In the genomic region with DNA sequence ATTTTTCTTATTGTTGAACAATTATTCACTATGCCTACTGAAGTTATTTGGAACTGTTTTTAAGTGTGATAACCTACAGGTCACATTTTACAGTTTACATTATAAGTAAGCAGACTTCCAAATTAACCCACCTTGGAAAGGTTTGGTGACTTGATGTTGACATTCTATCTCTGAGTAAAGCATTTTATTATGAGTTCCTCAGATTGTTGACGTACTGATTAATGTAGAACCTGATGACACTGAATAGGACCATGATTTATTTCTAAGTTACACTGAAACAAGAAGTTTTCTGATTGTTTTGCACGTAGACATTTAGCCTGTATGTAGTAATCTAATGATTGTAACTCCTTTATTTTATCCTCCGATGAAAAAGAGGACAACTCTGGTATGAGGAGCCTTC, we compare ENCODE assay signal across 21 cellular contexts. TPM values are rescaled to one million over a fixed set of nuclear protein-coding genes. Genes with fewer than 3 reads are reported as not detected.
DNase-seq lines count a peak whose midpoint lies in the region; ATAC-seq, FAIRE-seq and TF ChIP-seq lines count a peak whose summit lies in the region.
"Had no signal": no experiment of that assay in that cellular context is flagged by ENCODE, and none has a peak within 500 bp of the region (broad histone marks: within the 10 kb centered on the region; RNA-seq: fewer than 3 reads in every experiment).

No MANE protein-coding gene starts in this region.

- H3K36me3 ChIP-seq in A673 (ENCODE audit: insufficient read depth, low read length, poor library complexity, severe bottlenecking), result no peaks in the 10 kb centered on the region
- H3K36me3 ChIP-seq in GM23248 (ENCODE audit: low read depth), result no peaks in the 10 kb centered on the region
- H3K36me3 ChIP-seq in PC-3 (ENCODE audit: low read depth, low read length), result no peaks in the 10 kb centered on the region
- H3K36me3 ChIP-seq: BLaER1, SJSA1 had no signal

- 81 to 89% methylated on average over 3 of the region's 3 CpGs for WGBS in GM23248 (ENCODE audit: low coverage in 1 of 2, low lambda C conversion rate in 2 of 2, missing lambda C conversion rate in 2 of 2), 2 experiments

- H3K4me2 ChIP-seq in GM23248 (ENCODE audit: unreplicated experiment) (no peak overlapping the region), PC-3 (ENCODE audit: low read length) (peak overlapping the region; percentile 30)
- H3K4me2 ChIP-seq: BLaER1 had no signal

- CTCF ChIA-PET in A673 (lab: Charles Lee) (no interaction called here), PC-3 (lab: Charles Lee) (interaction anchor here (1.0 to 1.4 kb wide), 2 partner anchors 17 to 39 kb away, joined by 3 to 9 read pairs; a partner anchor contains a TSS)

- H3K4me1 ChIP-seq in A673 (ENCODE audit: insufficient read depth, low read length, poor library complexity, severe bottlenecking) (peaks cover 15% of the 10 kb centered on the region), GM23248 (ENCODE audit: insufficient read depth) (peaks cover 20% of the 10 kb centered on the region), PC-3 (ENCODE audit: insufficient read depth, low read length) (peaks cover 34% of the 10 kb centered on the region)

- H2AFZ ChIP-seq in GM23248 (0 out of 2 replicates have a peak overlapping the region, but pooled peaks have one; percentile 13), PC-3 (ENCODE audit: low read length) (no peak overlapping the region)

- H3K27me3 ChIP-seq in A673 (replicated peaks; ENCODE audit: insufficient read depth, low read depth, low read length, poor library complexity), result no peaks in the 10 kb centered on the region
- H3K27me3 ChIP-seq in GM23248 (replicated peaks; ENCODE audit: insufficient read depth), result no peaks in the 10 kb centered on the region
- no peaks in the 10 kb centered on the region for H3K27me3 ChIP-seq in PC-3 (ENCODE audit: low read length)
- H3K27me3 ChIP-seq: BLaER1, SJSA1 had no signal

- POLR2A ChIA-PET in A673 (lab: Charles Lee; ENCODE audit: low non-redundant PET), result no interaction called here
- POLR2A ChIA-PET in PC-3 (lab: Charles Lee; ENCODE audit: unreplicated experiment), result interaction anchor here (0.6 to 0.7 kb wide), 2 partner anchors 10 to 45 kb away, joined by 3 read pairs; no protein-coding TSS in a partner anchor

- TF ChIP-seq CTCF in A673 (conservative IDR thresholded peaks at IDR 0.05; ENCODE audit: low read depth, low read length) (no peak), PC-3 (conservative IDR thresholded peaks at IDR 0.05; ENCODE audit: low read depth, low read length) (no peak)

- peak; percentile 56 for ATAC-seq in PC-3
- ATAC-seq: Right ventricle myocardium inferior had no signal

- H3K9me2 ChIP-seq in GM23248 (ENCODE audit: insufficient read depth) (no peaks in the 10 kb centered on the region), PC-3 (replicated peaks; ENCODE audit: low read length) (no peaks in the 10 kb centered on the region)

- intact Hi-C loops in A673 (cut with micrococcal nuclease; ENCODE audit: unreplicated experiment) (no loop called here), PC-3 (cut with micrococcal nuclease) (loop anchor here (5.0 kb wide), 2 partner anchors 57 to 77 kb away; no protein-coding TSS in a partner anchor)

- H3K27ac ChIP-seq in A673 (ENCODE audit: low read depth, low read length, poor library complexity, severe bottlenecking) (peak overlapping the region; percentile 78), GM23248 (0 out of 2 replicates have a peak overlapping the region, but pooled peaks have one; percentile 86), PC-3 (ENCODE audit: low read length) (peak overlapping the region; percentile 92)
- H3K27ac ChIP-seq: BLaER1 had no signal

- BruUV-seq in A673 (replicated peaks; lab: Mats Ljungman, UMichigan) (no TSS peak), PC-3 (replicated peaks; lab: Mats Ljungman, UMichigan) (no TSS peak)

- H3K4me3 ChIP-seq in A673 (ENCODE audit: low read depth, low read length, poor library complexity, severe bottlenecking) (no peak overlapping the region), GM23248 (no peak overlapping the region), PC-3 (ENCODE audit: low read length) (no peak overlapping the region)
- H3K4me3 ChIP-seq: BLaER1, SJSA1 had no signal

- H3K9me3 ChIP-seq in A673 (ENCODE audit: low read depth, low read length, poor library complexity, severe bottlenecking) (no peaks in the 10 kb centered on the region), GM23248 (ENCODE audit: low read depth) (no peaks in the 10 kb centered on the region), PC-3 (ENCODE audit: low read length) (no peaks in the 10 kb centered on the region)
- H3K9me3 ChIP-seq: BLaER1, SJSA1 had no signal

- H4K20me1 ChIP-seq in GM23248 (ENCODE audit: insufficient read depth), result no peaks in the 10 kb centered on the region
- no peaks in the 10 kb centered on the region for H4K20me1 ChIP-seq in PC-3 (ENCODE audit: low read length)
- H4K20me1 ChIP-seq: BLaER1 had no signal

- peaks cover 22% of the 10 kb centered on the region for H3F3A ChIP-seq in GM23248 (ENCODE audit: insufficient read depth)
- H3F3A ChIP-seq in PC-3 (ENCODE audit: low read length, unreplicated experiment), result peaks cover 6% of the 10 kb centered on the region

- FAIRE-seq in islet of Langerhans (lab: Jason Lieb, UNC), result peak; percentile 5

- no peak overlapping the region for H3K9ac ChIP-seq in GM23248
- peak overlapping the region; percentile 72 for H3K9ac ChIP-seq in PC-3 (ENCODE audit: low read length)
- H3K9ac ChIP-seq: BLaER1 had no signal

- in situ Hi-C loops in GM23248 (cut with MboI), result no loop called here

- DNase-seq in A673 (ENCODE audit: low spot score), result no peak
- no peak for DNase-seq in GM23248
- DNase-seq in PC-3, result peak; percentile 65
- no peak for DNase-seq in activated naive CD4-positive, alpha-beta T cell treated with Interleukin-2 at 50 U/mL for 16 hours
- DNase-seq in COLO668 (lab: John Stamatoyannopoulos, UW; ENCODE audit: unreplicated experiment), result no peak
- DNase-seq in DMS53 (lab: John Stamatoyannopoulos, UW), result no peak
- DNase-seq: CD4-positive, alpha-beta memory T cell; GF-D8; H9; NCI-H1092; NCI-H1436; NCI-H187 treated with DMSO at 0.1 percent for 48 hours; NCI-H2107; NCI-H446 treated with DMSO at 0.1 percent for 48 hours; NCI-H774 had no signal

- H3K79me2 ChIP-seq in GM23248 (ENCODE audit: insufficient read depth) (no peaks in the 10 kb centered on the region), PC-3 (ENCODE audit: low read length) (no peaks in the 10 kb centered on the region)

RNA-seq across cellular contexts. Expression of a gene that starts 17.0 kb away (rescaled TPM):
- 0.24 and 0.50 TPM in 2 replicates for total RNA-seq in A673 (2021)
- total RNA-seq in GM23248 (2014; rRNA removed; shearing (Covaris generic)), result not detected in 2 replicates
- 2.1 and 3.0 TPM in 2 replicates for polyA plus RNA-seq in GM23248 (2016; fragmentation: Nextera tagmentation; extraction: Ambion mirVana)
- total RNA-seq in PC-3 (2014; rRNA removed), result 25.1 and 28.9 TPM in 2 replicates
- total RNA-seq: CD4-positive, alpha-beta memory T cell had no signal
- polyA plus RNA-seq: CD4-positive, alpha-beta memory T cell had no signal

RNA-seq across cellular contexts. Expression of a gene that starts 43.5 kb away (rescaled TPM):
- total RNA-seq in A673 (2021) (0.90 TPM in 1 of 2 replicates, not detected in the other), PC-3 (2014; rRNA removed) (165 and 172 TPM in 2 replicates)
- total RNA-seq in GM23248 (2014; rRNA removed; shearing (Covaris generic)), result 2.4 and 6.7 TPM in 2 replicates
- 6.0 TPM in 2 replicates for polyA plus RNA-seq in GM23248 (2016; fragmentation: Nextera tagmentation; extraction: Ambion mirVana)
- total RNA-seq: T-helper 1 cell treated with Interleukin-12 subunit alpha and Interleukin-12 subunit beta and Interleukin-4 antibody, amounts not matched to agents 30 ng/mL and 1 ng/mL, for 36 hours had no signal
- polyA plus RNA-seq: CD4-positive, alpha-beta memory T cell had no signal

RNA-seq across cellular contexts. Expression of a gene that starts 57.0 kb away (rescaled TPM):
- total RNA-seq in A673 (2021), result not detected in 2 replicates
- total RNA-seq in GM23248 (2014; rRNA removed; shearing (Covaris generic)), result not detected in 2 replicates
- not detected in 2 replicates for polyA plus RNA-seq in GM23248 (2016; fragmentation: Nextera tagmentation; extraction: Ambion mirVana)
- 0.55 and 1.0 TPM in 2 replicates for total RNA-seq in PC-3 (2014; rRNA removed)
- total RNA-seq: CD4-positive, alpha-beta memory T cell; LHCN-M2; SJSA1; T-helper 1 cell treated with Interleukin-12 subunit alpha and Interleukin-12 subunit beta and Interleukin-4 antibody, amounts not matched to agents 30 ng/mL and 1 ng/mL, for 36 hours had no signal
- polyA plus RNA-seq: CD4-positive, alpha-beta memory T cell had no signal

Comparison
In these comparisons a context has a peak if more than half of its experiments do, and no peak if none do; other contexts are left out.
1. RNA of a gene that starts 17.0 kb away (total RNA-seq): 25.1 to 28.9 TPM in PC-3; 0.24 to 0.50 TPM in A673 and not detected in GM23248; every median in the first group is over 10 times any median in the second.
2. RNA of a gene that starts 43.5 kb away (total RNA-seq): 165 to 172 TPM in PC-3; 2.4 to 6.7 TPM in GM23248 and 0.90 TPM in A673; every median in the first group is over 10 times any median in the second.
3. Peak in every context shown above with its lines, with median percentiles within 50 percentile points of each other: H3K27ac ChIP-seq.